10 cellular contexts compared by ENCODE assay signal in genomic region chr17:40291311-40291710, GRCh38.
"Had no signal": no experiment of that assay in that cellular context is flagged by ENCODE, and none has a peak within 500 bp of the region (broad histone marks: within the 10 kb centered on the region; RNA-seq: fewer than 3 reads in every experiment).

No MANE protein-coding gene starts in this region.

- H3K9me3 Mint-ChIP-seq: activated naive CD4-positive, alpha-beta T cell treated with anti-CD3 and anti-CD28 coated beads, Interleukin-2, amount 50 U/mL, for 72 hours; neural progenitor cell had no signal

- H3K4me2 ChIP-seq: smooth muscle cell had no signal

- ATAC-seq: activated naive CD4-positive, alpha-beta T cell treated with anti-CD3 and anti-CD28 coated beads, Interleukin-2, amount 50 U/mL, for 72 hours had no signal

- H3K4me3 Mint-ChIP-seq: neural progenitor cell had no signal

- H3K4me1 ChIP-seq: foreskin keratinocyte had no signal

- H3K9me3 ChIP-seq: breast epithelium, esophagus squamous epithelium, tibial nerve, vagina had no signal

- H3K27ac Mint-ChIP-seq: neural progenitor cell had no signal

- H3K27me3 ChIP-seq: breast epithelium, esophagus squamous epithelium, foreskin keratinocyte, neural progenitor cell, tibial nerve, vagina had no signal

- DNase-seq: activated CD8-positive, alpha-beta memory T cell treated with anti-CD3 and anti-CD28 coated beads for 24 hours; aorta; esophagus squamous epithelium had no signal

- H3K4me3 ChIP-seq: breast epithelium, esophagus squamous epithelium, neural progenitor cell, smooth muscle cell, tibial nerve, vagina had no signal

- H3K9ac ChIP-seq: neural progenitor cell had no signal

- H2AFZ ChIP-seq: neural progenitor cell had no signal

- H3K36me3 ChIP-seq: breast epithelium, tibial nerve, vagina had no signal

- H3K27ac ChIP-seq: foreskin keratinocyte, neural progenitor cell, tibial nerve had no signal
